In genomic region chr2:144015655-144016245, GRCh38 we compare ENCODE assay signal across 14 cellular contexts.
DNase-seq lines count a peak whose midpoint lies in the region; TF ChIP-seq lines count a peak whose summit lies in the region.
"Had no signal": no experiment of that assay in that cellular context is flagged by ENCODE, and none has a peak within 500 bp of the region (broad histone marks: within the 10 kb centered on the region; RNA-seq: fewer than 3 reads in every experiment).

No MANE protein-coding gene starts in this region.

- TF ChIP-seq CTCF in brain microvascular endothelial cell (IDR thresholded peaks at IDR 0.05; ENCODE audit: low read depth, low read length, missing control alignments), result no peak

- peak overlapping the region; percentile 37 for H3K27ac ChIP-seq in brain microvascular endothelial cell
- H3K27ac ChIP-seq: pancreas, spleen had no signal

- H3K36me3 ChIP-seq in brain microvascular endothelial cell (replicated peaks), result no peaks in the 10 kb centered on the region
- H3K36me3 ChIP-seq: pancreas had no signal

- in situ Hi-C loops in brain microvascular endothelial cell (cut with HindIII; ENCODE audit: low pct_ligation_motif_present, low sequenced_read_pairs), result no loop called here

- DNase-seq in AG08395 (ENCODE audit: low spot score), result peak; percentile 73
- peak; percentile 62 for DNase-seq in HS-27A (ENCODE audit: low read depth)
- peak; percentile 93 for DNase-seq in brain microvascular endothelial cell
- DNase-seq in hepatic stellate cell (ENCODE audit: low spot score), result peak; percentile 48
- no peak for DNase-seq in activated CD8-positive, alpha-beta memory T cell treated with anti-CD3 and anti-CD28 coated beads for 24 hours
- DNase-seq in stimulated activated CD8-positive, alpha-beta memory T cell treated with anti-CD3 and anti-CD28 coated beads, Interleukin-4, amount 100 ng/mL, for 48 hours, result no peak
- no peak for DNase-seq in islet precursor cell
- DNase-seq in cardiac septum (ENCODE audit: low spot score), result no peak
- DNase-seq: DMS53, glutamatergic neuron, mucosa of descending colon, NCI-H2107, pancreas, spleen had no signal

- intact Hi-C loops in cardiac septum (cut with DNase I), result no loop called here

- no peaks in the 10 kb centered on the region for H3K27me3 ChIP-seq in brain microvascular endothelial cell (replicated peaks)
- H3K27me3 ChIP-seq: pancreas, spleen had no signal

- H3K4me3 ChIP-seq in brain microvascular endothelial cell (ENCODE audit: low read depth, low read length), result no peak overlapping the region
- H3K4me3 ChIP-seq: mucosa of descending colon, pancreas, spleen had no signal

Comparison
In these comparisons a context has a peak if more than half of its experiments do, and no peak if none do; other contexts are left out.
1. DNase-seq: peak in AG08395 (single experiment), HS-27A (single experiment), brain microvascular endothelial cell (single experiment) and hepatic stellate cell (single experiment); none in activated CD8-positive, alpha-beta memory T cell treated with anti-CD3 and anti-CD28 coated beads for 24 hours (single experiment), stimulated activated CD8-positive, alpha-beta memory T cell treated with anti-CD3 and anti-CD28 coated beads, Interleukin-4, amount 100 ng/mL, for 48 hours (single experiment), islet precursor cell (single experiment) and cardiac septum (single experiment).